Comparison of ENCODE assay signal across 21 cellular contexts in genomic region chr5:74619308-74619707, GRCh38. TPM values are rescaled to one million over a fixed set of nuclear protein-coding genes. Genes with fewer than 3 reads are reported as not detected.
DNase-seq lines count a peak whose midpoint lies in the region; ATAC-seq and TF ChIP-seq lines count a peak whose summit lies in the region.
"Had no signal": no experiment of that assay in that cellular context is flagged by ENCODE, and none has a peak within 500 bp of the region (broad histone marks: within the 10 kb centered on the region; RNA-seq: fewer than 3 reads in every experiment).

No MANE protein-coding gene starts in this region.

- peaks cover 51% of the 10 kb centered on the region for H3K27me3 Mint-ChIP-seq in activated naive CD8-positive, alpha-beta T cell treated with anti-CD3 and anti-CD28 coated beads, Interleukin-2, amount 50 U/mL, for 24 hours

- no peak overlapping the region for H2BK15ac ChIP-seq in mesenchymal stem cell (ENCODE audit: low read depth, poor library complexity, severe bottlenecking)

- TF ChIP-seq POLR2A in ovary (IDR thresholded peaks at IDR 0.05): no peak

- peak; percentile 37 for DNase-seq in colonic mucosa
- no peak for DNase-seq in left lobe of liver (ENCODE audit: low spot score)
- no peak for DNase-seq in trophoblast cell
- no peak for DNase-seq in activated naive CD8-positive, alpha-beta T cell treated with anti-CD3 and anti-CD28 coated beads, Interleukin-2, amount 50 U/mL, for 24 hours
- no peak for DNase-seq in ovary
- no peak for DNase-seq in T1000 (lab: John Stamatoyannopoulos, UW)
- DNase-seq in mesenchymal stem cell: no peak
- DNase-seq: CD4-positive, alpha-beta T cell; COR-L47; DMS 273 treated with DMSO at 0.1 percent for 48 hours; DMS79 treated with DMSO at 0.1 percent for 48 hours; NCI-H1105; NCI-H146; NCI-H2029; NCI-H345; NCI-H524 treated with DMSO at 0.1 percent for 48 hours; OCI-M1 had no signal

- no peaks in the 10 kb centered on the region for H3K9me3 Mint-ChIP-seq in activated naive CD8-positive, alpha-beta T cell treated with anti-CD3 and anti-CD28 coated beads, Interleukin-2, amount 50 U/mL, for 24 hours
- H3K9me3 Mint-ChIP-seq: CD4-positive, alpha-beta T cell had no signal

- H3K4me3 ChIP-seq in colonic mucosa (no peak overlapping the region), trophoblast cell (ENCODE audit: low read depth, low read length) (no peak overlapping the region), ovary (no peak overlapping the region), mesenchymal stem cell (ENCODE audit: insufficient read depth in 1 of 2, low read depth in 1 of 2, low read length in 2 of 2) (no peak overlapping the region)
- H3K4me3 ChIP-seq: BLaER1, SJSA1 had no signal

- H3K27me3 ChIP-seq in colonic mucosa: no peaks in the 10 kb centered on the region
- H3K27me3 ChIP-seq in trophoblast cell (ENCODE audit: insufficient read depth, low read length): no peaks in the 10 kb centered on the region
- H3K27me3 ChIP-seq in ovary: no peaks in the 10 kb centered on the region
- H3K27me3 ChIP-seq in mesenchymal stem cell (ENCODE audit: control insufficient read depth in 1 of 2, insufficient read depth in 1 of 2, low read length in 2 of 2): no peaks in the 10 kb centered on the region
- H3K27me3 ChIP-seq: BLaER1, SJSA1 had no signal

- no peak overlapping the region for H3K4me2 ChIP-seq in trophoblast cell (ENCODE audit: low read length)
- no peak overlapping the region for H3K4me2 ChIP-seq in mesenchymal stem cell (ENCODE audit: low read length, poor library complexity, severe bottlenecking)
- H3K4me2 ChIP-seq: BLaER1 had no signal

- H3K9ac ChIP-seq in colonic mucosa (ENCODE audit: low read depth in 2 of 2, low read length in 2 of 2): no peak overlapping the region
- no peak overlapping the region for H3K9ac ChIP-seq in trophoblast cell (ENCODE audit: low read length)
- H3K9ac ChIP-seq in mesenchymal stem cell (ENCODE audit: low read length): no peak overlapping the region
- H3K9ac ChIP-seq: BLaER1 had no signal

- H3K27ac ChIP-seq in colonic mucosa (no peak overlapping the region), trophoblast cell (ENCODE audit: low read depth, low read length) (no peak overlapping the region), ovary (no peak overlapping the region), mesenchymal stem cell (ENCODE audit: low read length, poor library complexity, severe bottlenecking) (no peak overlapping the region)
- H3K27ac ChIP-seq: BLaER1, HL-60, SJSA1 had no signal

- H3K27ac Mint-ChIP-seq in activated naive CD8-positive, alpha-beta T cell treated with anti-CD3 and anti-CD28 coated beads, Interleukin-2, amount 50 U/mL, for 24 hours: no peak overlapping the region
- H3K27ac Mint-ChIP-seq: CD4-positive, alpha-beta T cell had no signal

- H4K91ac ChIP-seq in trophoblast cell (ENCODE audit: low read depth, low read length): peak overlapping the region; percentile 20
- no peak overlapping the region for H4K91ac ChIP-seq in mesenchymal stem cell (ENCODE audit: low read length)

- H3K4me1 Mint-ChIP-seq in activated naive CD8-positive, alpha-beta T cell treated with anti-CD3 and anti-CD28 coated beads, Interleukin-2, amount 50 U/mL, for 24 hours: peaks cover 25% of the 10 kb centered on the region
- H3K4me1 Mint-ChIP-seq: IgD-negative memory B cell had no signal

- H3K79me1 ChIP-seq in trophoblast cell (ENCODE audit: low read length) (peaks cover 8% of the 10 kb centered on the region), mesenchymal stem cell (replicated peaks; ENCODE audit: low read length, poor library complexity, severe bottlenecking) (no peaks in the 10 kb centered on the region)

- no peak overlapping the region for H3K18ac ChIP-seq in trophoblast cell (ENCODE audit: low read length)
- H3K18ac ChIP-seq in mesenchymal stem cell (ENCODE audit: low read depth in 1 of 2, low read length in 2 of 2): no peak overlapping the region

- H3K23ac ChIP-seq in trophoblast cell (ENCODE audit: low read length) (no peak overlapping the region), mesenchymal stem cell (ENCODE audit: low read length in 2 of 2) (no peak overlapping the region)

- H3K79me2 ChIP-seq in trophoblast cell (ENCODE audit: control insufficient read depth, insufficient read depth, low read length, poor library complexity): no peaks in the 10 kb centered on the region

- H4K12ac ChIP-seq in trophoblast cell (ENCODE audit: low read depth, low read length): no peak overlapping the region

- no peaks in the 10 kb centered on the region for H3K36me3 Mint-ChIP-seq in activated naive CD8-positive, alpha-beta T cell treated with anti-CD3 and anti-CD28 coated beads, Interleukin-2, amount 50 U/mL, for 24 hours (ENCODE audit: low read depth)

- TF ChIP-seq CTCF in colonic mucosa (IDR thresholded peaks at IDR 0.05) (no peak), ovary (IDR thresholded peaks at IDR 0.05) (no peak)

- H2AFZ ChIP-seq in trophoblast cell (ENCODE audit: insufficient read depth, low read length, poor library complexity) (no peak overlapping the region), mesenchymal stem cell (ENCODE audit: low read depth, low read length) (no peak overlapping the region)

- no CpG with 5 or more reads among the region's 1 CpG for whole genome bisulfite sequencing in trophoblast cell (ENCODE audit: extremely low coverage, insufficient coverage, insufficient read length)
- 54 to 81% (median 76%) methylated on average over 1 of the region's 1 CpG for WGBS in ovary, 3 donors
- WGBS in mesenchymal stem cell: 52% methylated on average over 1 of the region's 1 CpG

- peak; percentile 20 for ATAC-seq in left lobe of liver
- no peak for ATAC-seq in activated naive CD8-positive, alpha-beta T cell treated with anti-CD3 and anti-CD28 coated beads, Interleukin-2, amount 50 U/mL, for 24 hours

- H2AK5ac ChIP-seq in trophoblast cell (ENCODE audit: low read length) (peak overlapping the region; percentile 3), mesenchymal stem cell (ENCODE audit: low read length, severe bottlenecking) (no peak overlapping the region)

- H2BK12ac ChIP-seq in trophoblast cell (ENCODE audit: low read length): peak overlapping the region; percentile 1
- no peak overlapping the region for H2BK12ac ChIP-seq in mesenchymal stem cell (ENCODE audit: low read length in 2 of 2)

- no peak overlapping the region for H2BK5ac ChIP-seq in trophoblast cell (ENCODE audit: low read depth, low read length, poor library complexity)
- no peak overlapping the region for H2BK5ac ChIP-seq in mesenchymal stem cell (ENCODE audit: low read depth, low read length, poor library complexity, severe bottlenecking)

- H4K8ac ChIP-seq in trophoblast cell (ENCODE audit: low read depth, low read length) (no peak overlapping the region), mesenchymal stem cell (ENCODE audit: low read length) (no peak overlapping the region)

- no peaks in the 10 kb centered on the region for H3K9me3 ChIP-seq in colonic mucosa
- H3K9me3 ChIP-seq in trophoblast cell (ENCODE audit: insufficient read depth, low read depth, low read length): peaks cover 2% of the 10 kb centered on the region
- no peaks in the 10 kb centered on the region for H3K9me3 ChIP-seq in ovary
- H3K9me3 ChIP-seq in mesenchymal stem cell (ENCODE audit: control insufficient read depth, low read length): no peaks in the 10 kb centered on the region
- H3K9me3 ChIP-seq: BLaER1, SJSA1 had no signal

- H2BK120ac ChIP-seq in trophoblast cell (ENCODE audit: insufficient read depth, low read length, poor library complexity) (peak overlapping the region; percentile 6), mesenchymal stem cell (ENCODE audit: low read depth, low read length) (no peak overlapping the region)

- intact Hi-C loops in colonic mucosa (cut with DNase I) (no loop called here), ovary (cut with DNase I) (no loop called here)

- H3K4me1 ChIP-seq in colonic mucosa (no peaks in the 10 kb centered on the region), trophoblast cell (ENCODE audit: control insufficient read depth in 1 of 2, insufficient read depth in 2 of 2, low read length in 2 of 2) (peaks cover 5 to 7% of the 10 kb centered on the region in 2 experiments), ovary (ENCODE audit: insufficient read depth) (peaks cover 6% of the 10 kb centered on the region), mesenchymal stem cell (ENCODE audit: control insufficient read depth, insufficient read depth, low read depth, low read length) (peaks cover 3% of the 10 kb centered on the region)
- H3K4me1 ChIP-seq: BLaER1 had no signal

- no peaks in the 10 kb centered on the region for H3K36me3 ChIP-seq in colonic mucosa
- no peaks in the 10 kb centered on the region for H3K36me3 ChIP-seq in trophoblast cell (ENCODE audit: control insufficient read depth in 1 of 2, insufficient read depth in 2 of 2, low read length in 2 of 2)
- no peaks in the 10 kb centered on the region for H3K36me3 ChIP-seq in ovary
- H3K36me3 ChIP-seq in mesenchymal stem cell (ENCODE audit: control insufficient read depth in 1 of 2, insufficient read depth in 2 of 2, low read depth in 1 of 2, low read length in 2 of 2): no peaks in the 10 kb centered on the region
- H3K36me3 ChIP-seq: BLaER1, SJSA1 had no signal

- H3K4ac ChIP-seq in trophoblast cell (ENCODE audit: low read depth, low read length): no peak overlapping the region
- H3K4ac ChIP-seq in mesenchymal stem cell (ENCODE audit: low read depth in 1 of 2, low read length in 2 of 2): no peak overlapping the region

- H3K4me3 Mint-ChIP-seq in activated naive CD8-positive, alpha-beta T cell treated with anti-CD3 and anti-CD28 coated beads, Interleukin-2, amount 50 U/mL, for 24 hours: no peak overlapping the region
- H3K4me3 Mint-ChIP-seq: CD4-positive, alpha-beta T cell; IgD-negative memory B cell had no signal

- no peak overlapping the region for H3K14ac ChIP-seq in trophoblast cell (ENCODE audit: low read length)
- no peak overlapping the region for H3K14ac ChIP-seq in mesenchymal stem cell (ENCODE audit: low read length in 2 of 2)

- no peak for TF ChIP-seq EP300 in ovary (IDR thresholded peaks at IDR 0.05)

RNA-seq across cellular contexts. Expression of gene ENC1, which starts 21.2 kb away (rescaled TPM):
- total RNA-seq in colonic mucosa: 10 to 100 TPM; 18.9 to 26.6 TPM
- 5.8 TPM for total RNA-seq in left lobe of liver
- polyA plus RNA-seq in trophoblast cell (2013): 143 and 145 TPM in 2 replicates
- 10 to 100 TPM; 13.2 to 54.7 (median 23.4) TPM for total RNA-seq in ovary
- polyA plus RNA-seq in ovary: 10 to 100 TPM; 40.4 to 57.2 TPM
- 30.1 TPM for polyA plus RNA-seq in mesenchymal stem cell (2013, experiment 1 of 2)
- 30.2 TPM for polyA plus RNA-seq in mesenchymal stem cell (2013, experiment 2 of 2)
